ENCODE assay signal across 19 cellular contexts in the genomic region with DNA sequence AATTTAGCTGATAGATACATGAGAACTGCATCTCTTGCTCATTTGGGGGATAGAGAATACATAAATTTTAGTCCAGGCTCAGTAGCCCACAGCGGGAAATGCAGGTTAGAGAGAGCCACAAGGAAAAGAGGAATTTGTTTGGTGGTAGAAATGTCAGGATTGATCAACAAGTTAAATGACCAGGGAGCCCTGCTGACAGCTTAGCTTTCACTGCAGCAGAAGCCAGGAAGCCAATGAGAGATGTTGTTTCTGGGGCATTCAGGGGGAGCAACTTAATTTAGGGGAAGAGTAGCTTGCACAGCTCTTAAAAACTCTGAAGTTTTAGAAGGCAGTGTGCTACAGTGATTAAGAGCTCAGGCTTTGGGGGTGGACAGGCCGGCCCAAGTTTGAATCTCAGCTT.
"Had no signal": no experiment of that assay in that cellular context is flagged by ENCODE, and none has a peak within 500 bp of the region (broad histone marks: within the 10 kb centered on the region; RNA-seq: fewer than 3 reads in every experiment).

No MANE protein-coding gene starts in this region.

- H3K27me3 ChIP-seq: adrenal gland, ascending aorta, heart left ventricle, neutrophil, right lobe of liver, stomach, suprapubic skin, tibial nerve had no signal

- H3K36me3 ChIP-seq: adrenal gland, ascending aorta, heart left ventricle, neutrophil, right lobe of liver, suprapubic skin, tibial nerve had no signal

- H3K9me3 Mint-ChIP-seq: activated T-helper 17 cell treated with anti-CD3 and anti-CD28 coated beads, Interleukin-2, amount 50 U/mL, for 72 hours; stimulated activated memory B cell treated with anti-CD40 and anti-IgM and Interleukin-4, amounts not matched to agents 10 μg/mL and 1 μg/mL and 100 μg/mL, for 72 hours had no signal

- H3K27ac Mint-ChIP-seq: activated naive CD8-positive, alpha-beta T cell; activated T-helper 17 cell treated with anti-CD3 and anti-CD28 coated beads, Interleukin-2, amount 50 U/mL, for 72 hours; naive thymus-derived CD4-positive, alpha-beta T cell; stimulated activated memory B cell treated with anti-CD40 and anti-IgM and Interleukin-4, amounts not matched to agents 10 μg/mL and 1 μg/mL and 100 μg/mL, for 72 hours had no signal

- H3K27ac ChIP-seq: adrenal gland, ascending aorta, heart left ventricle, neutrophil, parathyroid adenoma, skin epidermis, stomach, suprapubic skin, tibial nerve had no signal

- H3K4me3 ChIP-seq: adrenal gland, ascending aorta, heart left ventricle, right lobe of liver, skin epidermis, stomach, suprapubic skin, tibial nerve had no signal

- DNase-seq: activated naive CD4-positive, alpha-beta T cell; activated T-cell treated with anti-CD3 and anti-CD28 coated beads, Interleukin-2, amount 50 U/mL, for 1 hour; adrenal gland; central memory CD4-positive, alpha-beta T cell; heart left ventricle; naive thymus-derived CD4-positive, alpha-beta T cell; right lobe of liver; stimulated activated CD4-positive, alpha-beta T cell treated with anti-CD3 and anti-CD28 coated beads, Interleukin-2, amount 100 ng/mL, for 24 hours; stomach; T-helper 1 cell had no signal

- H3K4me1 Mint-ChIP-seq: activated T-helper 17 cell treated with anti-CD3 and anti-CD28 coated beads, Interleukin-2, amount 50 U/mL, for 72 hours; naive thymus-derived CD4-positive, alpha-beta T cell; stimulated activated memory B cell treated with anti-CD40 and anti-IgM and Interleukin-4, amounts not matched to agents 10 μg/mL and 1 μg/mL and 100 μg/mL, for 72 hours had no signal

- ATAC-seq: activated T-helper 17 cell treated with anti-CD3 and anti-CD28 coated beads, Interleukin-2, amount 50 U/mL, for 72 hours; heart left ventricle; naive thymus-derived CD4-positive, alpha-beta T cell; stimulated activated memory B cell treated with anti-CD40 and anti-IgM and Interleukin-4, amounts not matched to agents 10 μg/mL and 1 μg/mL and 100 μg/mL, for 72 hours had no signal

- H3K79me2 ChIP-seq: parathyroid adenoma had no signal

- H3K4me1 ChIP-seq: adrenal gland, ascending aorta, heart left ventricle, suprapubic skin had no signal

- H3K4me3 Mint-ChIP-seq: activated naive CD8-positive, alpha-beta T cell; activated T-helper 17 cell treated with anti-CD3 and anti-CD28 coated beads, Interleukin-2, amount 50 U/mL, for 72 hours; naive thymus-derived CD4-positive, alpha-beta T cell; stimulated activated memory B cell treated with anti-CD40 and anti-IgM and Interleukin-4, amounts not matched to agents 10 μg/mL and 1 μg/mL and 100 μg/mL, for 72 hours had no signal

- H3K9ac ChIP-seq: parathyroid adenoma had no signal

- H3K36me3 Mint-ChIP-seq: activated naive CD8-positive, alpha-beta T cell; naive thymus-derived CD4-positive, alpha-beta T cell; stimulated activated memory B cell treated with anti-CD40 and anti-IgM and Interleukin-4, amounts not matched to agents 10 μg/mL and 1 μg/mL and 100 μg/mL, for 72 hours had no signal
